ENCODE assay signal across 29 cellular contexts in the genomic region with DNA sequence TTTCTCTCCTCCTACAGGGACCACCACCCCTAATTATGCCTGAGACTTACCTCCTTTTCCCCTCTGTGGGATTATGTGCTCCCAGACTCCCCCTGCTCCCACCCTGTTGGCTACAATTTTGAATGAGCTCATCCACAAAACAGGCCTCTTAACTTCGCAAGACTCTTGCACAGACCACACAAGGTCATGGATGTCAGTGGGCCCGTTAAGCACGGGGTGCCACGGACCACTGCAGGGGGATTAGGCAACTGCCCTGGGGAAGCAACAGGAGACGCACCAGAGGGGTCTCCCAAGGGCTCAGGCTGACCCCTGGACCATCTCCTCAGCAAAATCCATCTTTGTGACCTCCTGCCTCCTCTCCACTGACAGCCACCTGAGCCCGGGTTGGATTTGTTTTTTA. TPM values are rescaled to one million over a fixed set of nuclear protein-coding genes. Genes with fewer than 3 reads are reported as not detected.
"Had no signal": no experiment of that assay in that cellular context is flagged by ENCODE, and none has a peak within 500 bp of the region (broad histone marks: within the 10 kb centered on the region; RNA-seq: fewer than 3 reads in every experiment).

No MANE protein-coding gene starts in this region.

- H3K4me3 Mint-ChIP-seq: activated CD4-positive, alpha-beta memory T cell treated with anti-CD3 and anti-CD28 coated beads, Interleukin-2, amount 10 ng/mL, durations not matched to agents 7 days and 5 days; activated CD4-positive, alpha-beta T cell treated with anti-CD3 and anti-CD28 coated beads for 36 hours; activated naive CD4-positive, alpha-beta T cell treated with anti-CD3 and anti-CD28 coated beads for 36 hours; activated naive CD8-positive, alpha-beta T cell; activated T-helper 17 cell treated with anti-CD3 and anti-CD28 coated beads, Interleukin-2, amount 50 U/mL, for 72 hours had no signal

- H3K4me2 ChIP-seq: SK-N-SH had no signal

- H3K9ac ChIP-seq: SK-N-SH had no signal

- H3K9me3 Mint-ChIP-seq: activated CD4-positive, alpha-beta memory T cell treated with anti-CD3 and anti-CD28 coated beads, Interleukin-2, amount 10 ng/mL, durations not matched to agents 7 days and 5 days; activated naive CD4-positive, alpha-beta T cell treated with anti-CD3 and anti-CD28 coated beads for 36 hours; activated T-helper 17 cell treated with anti-CD3 and anti-CD28 coated beads, Interleukin-2, amount 50 U/mL, for 72 hours had no signal

- H3K27ac ChIP-seq: breast epithelium, SJCRH30, WERI-Rb-1 had no signal

- H3K4me1 ChIP-seq: breast epithelium had no signal

- FAIRE-seq: K562 had no signal

- H3K27ac Mint-ChIP-seq: activated CD4-positive, alpha-beta memory T cell treated with anti-CD3 and anti-CD28 coated beads, Interleukin-2, amount 10 ng/mL, durations not matched to agents 7 days and 5 days; activated CD4-positive, alpha-beta T cell treated with anti-CD3 and anti-CD28 coated beads for 36 hours; activated naive CD4-positive, alpha-beta T cell treated with anti-CD3 and anti-CD28 coated beads for 36 hours; activated naive CD8-positive, alpha-beta T cell; activated T-helper 17 cell treated with anti-CD3 and anti-CD28 coated beads, Interleukin-2, amount 50 U/mL, for 72 hours had no signal

- H3K27me3 ChIP-seq: breast epithelium, SJCRH30 had no signal

- ATAC-seq: activated CD4-positive, alpha-beta T cell treated with anti-CD3 and anti-CD28 coated beads for 36 hours; activated T-helper 17 cell treated with anti-CD3 and anti-CD28 coated beads, Interleukin-2, amount 50 U/mL, for 72 hours; K562 had no signal

- H3K27me3 Mint-ChIP-seq: activated naive CD8-positive, alpha-beta T cell had no signal

- H3K4me3 ChIP-seq: breast epithelium, K562, SJCRH30 had no signal

- H3K9me3 ChIP-seq: breast epithelium, SJCRH30, SK-N-SH had no signal

- H3K36me3 ChIP-seq: breast epithelium, SJCRH30, WERI-Rb-1 had no signal

- DNase-seq: activated CD4-positive, alpha-beta memory T cell treated with anti-CD3 and anti-CD28 coated beads, Interleukin-2, amount 10 ng/mL, durations not matched to agents 7 days and 5 days; activated CD4-positive, alpha-beta T cell treated with anti-CD3 and anti-CD28 coated beads for 36 hours; activated CD4-positive, alpha-beta T cell treated with anti-CD3 and anti-CD28 coated beads, Interleukin-2, amount 50 U/mL, for 1 hour; activated gamma-delta T cell; activated naive CD4-positive, alpha-beta T cell treated with anti-CD3 and anti-CD28 coated beads for 36 hours; activated T-cell treated with anti-CD3 and anti-CD28 coated beads for 4 hours; activated T-cell treated with anti-CD3 and anti-CD28 coated beads, Interleukin-2, amount 50 U/mL, for 48 hours; caudate nucleus; Karpas-422; MM.1S; NCI-H1105 treated with DMSO at 0.1 percent for 48 hours; NCI-H2029; NCI-H2107; NCI-H2171 treated with DMSO at 0.1 percent for 48 hours; NCI-H226; NCI-H526; NCI-H82; Right ventricle myocardium superior; RPMI8226; SJCRH30; SK-N-SH; T-helper 1 cell; WERI-Rb-1 had no signal

- H3K36me3 Mint-ChIP-seq: activated naive CD8-positive, alpha-beta T cell had no signal

- H3K4me1 Mint-ChIP-seq: activated CD4-positive, alpha-beta memory T cell treated with anti-CD3 and anti-CD28 coated beads, Interleukin-2, amount 10 ng/mL, durations not matched to agents 7 days and 5 days; activated CD4-positive, alpha-beta T cell treated with anti-CD3 and anti-CD28 coated beads for 36 hours; activated T-helper 17 cell treated with anti-CD3 and anti-CD28 coated beads, Interleukin-2, amount 50 U/mL, for 72 hours had no signal

RNA-seq across cellular contexts. Expression of gene COL13A1, which starts 42.1 kb away (rescaled TPM):
- total RNA-seq: activated CD4-positive, alpha-beta memory T cell treated with anti-CD3 and anti-CD28 coated beads, Interleukin-2, amount 10 ng/mL, durations not matched to agents 7 days and 5 days; activated CD4-positive, alpha-beta T cell treated with anti-CD3 and anti-CD28 coated beads for 36 hours; activated CD8-positive, alpha-beta memory T cell treated with anti-CD3 and anti-CD28 coated beads for 36 hours; activated naive CD4-positive, alpha-beta T cell treated with anti-CD3 and anti-CD28 coated beads for 36 hours; activated T-helper 17 cell treated with anti-CD3 and anti-CD28 coated beads, Interleukin-2, amount 50 U/mL, for 72 hours; K562; T-helper 2 cell treated with Interferon-gamma antibody and Interleukin-4, amounts not matched to agents 100 ng/mL and 5 ng/mL, for 36 hours had no signal
